28 cellular contexts compared by ENCODE assay signal in genomic region chr10:27390681-27391080, GRCh38.
DNase-seq lines count a peak whose midpoint lies in the region; ATAC-seq and TF ChIP-seq lines count a peak whose summit lies in the region.
"Had no signal": no experiment of that assay in that cellular context is flagged by ENCODE, and none has a peak within 500 bp of the region (broad histone marks: within the 10 kb centered on the region; RNA-seq: fewer than 3 reads in every experiment).

No MANE protein-coding gene starts in this region.

- peak; percentile 89 for DNase-seq in MCF 10A (ENCODE audit: unreplicated experiment)
- DNase-seq in breast epithelium (ENCODE audit: low spot score in 2 of 2), result no peak
- DNase-seq in RWPE1 (ENCODE audit: low spot score), result peak; percentile 79
- DNase-seq in fibroblast of mammary gland (ENCODE audit: low read depth), result peak; percentile 95
- DNase-seq in stromal cell of bone marrow (ENCODE audit: low read depth), result peak; percentile 62
- DNase-seq in GM10266 (ENCODE audit: extremely low spot score), result no peak
- DNase-seq: activated CD4-positive, alpha-beta T cell treated with anti-CD3 and anti-CD28 coated beads for 48 hours; activated CD8-positive, alpha-beta memory T cell treated with anti-CD3 and anti-CD28 coated beads, Interleukin-2, amount 10 ng/mL, durations not matched to agents 7 days and 5 days; activated naive CD4-positive, alpha-beta T cell treated with anti-CD3 and anti-CD28 coated beads, Interleukin-2, amount 10 ng/mL, durations not matched to agents 7 days and 5 days; anterior cingulate cortex; C1 segment of cervical spinal cord; erythroblast; glutamatergic neuron; H9; KG1; left colon; naive thymus-derived CD8-positive, alpha-beta T cell; NCI-H1092; NCI-H187 treated with DMSO at 0.1 percent for 48 hours; NCI-H2227 treated with DMSO at 0.1 percent for 48 hours; NCI-H774; stimulated activated CD4-positive, alpha-beta T cell treated with anti-CD3 and anti-CD28 coated beads, Interleukin-12 subunit alpha, Interleukin-12 subunit beta, amount 100 ng/mL, for 4 hours; trophoblast cell had no signal

- no peaks in the 10 kb centered on the region for H3K36me3 ChIP-seq in breast epithelium
- H3K36me3 ChIP-seq: SJSA1 had no signal

- no peaks in the 10 kb centered on the region for H3K27me3 Mint-ChIP-seq in MCF 10A (ENCODE audit: insufficient read depth, unreplicated experiment)

- POLR2A ChIA-PET in MCF 10A (lab: Yijun Ruan, JAX) (interaction anchor here (0.6 to 1.7 kb wide), 11 partner anchors 11 to 1001 kb away, joined by 3 to 9 read pairs (median 5); partner anchors contain the start of gene RAB18), RWPE1 (lab: Yijun Ruan, JAX; ENCODE audit: low non-redundant PET) (no interaction called here)

- CTCF ChIA-PET in MCF 10A (lab: Yijun Ruan, JAX) (interaction anchor here (0.6 to 1.2 kb wide), 3 partner anchors 11 to 652 kb away, joined by 3 read pairs; no protein-coding TSS in a partner anchor), RWPE1 (lab: Yijun Ruan, JAX) (no interaction called here)

- H3K27ac ChIP-seq in breast epithelium (no peak overlapping the region), RWPE1 (peak overlapping the region; percentile 68)
- H3K27ac ChIP-seq: SJSA1 had no signal

- H3K27me3 ChIP-seq in breast epithelium, result no peaks in the 10 kb centered on the region

- peaks cover 48% of the 10 kb centered on the region for H3K4me1 Mint-ChIP-seq in MCF 10A (ENCODE audit: insufficient read depth, unreplicated experiment)
- H3K4me1 Mint-ChIP-seq: activated CD8-positive, alpha-beta memory T cell treated with anti-CD3 and anti-CD28 coated beads, Interleukin-2, amount 10 ng/mL, durations not matched to agents 7 days and 5 days; activated naive CD4-positive, alpha-beta T cell treated with anti-CD3 and anti-CD28 coated beads, Interleukin-2, amount 10 ng/mL, durations not matched to agents 7 days and 5 days; central memory CD8-positive, alpha-beta T cell; naive thymus-derived CD8-positive, alpha-beta T cell had no signal

- ATAC-seq in GM21360 (IDR thresholded peaks at IDR 0.05; ENCODE audit: unreplicated experiment), result no peak
- no peak for ATAC-seq in GM18867 (IDR thresholded peaks at IDR 0.05; ENCODE audit: unreplicated experiment)
- ATAC-seq: activated CD8-positive, alpha-beta memory T cell treated with anti-CD3 and anti-CD28 coated beads, Interleukin-2, amount 10 ng/mL, durations not matched to agents 7 days and 5 days; left colon; naive thymus-derived CD8-positive, alpha-beta T cell had no signal

- H3K4me3 Mint-ChIP-seq in MCF 10A (ENCODE audit: unreplicated experiment), result peak overlapping the region; percentile 6
- H3K4me3 Mint-ChIP-seq: activated CD8-positive, alpha-beta memory T cell treated with anti-CD3 and anti-CD28 coated beads, Interleukin-2, amount 10 ng/mL, durations not matched to agents 7 days and 5 days; activated naive CD4-positive, alpha-beta T cell treated with anti-CD3 and anti-CD28 coated beads, Interleukin-2, amount 10 ng/mL, durations not matched to agents 7 days and 5 days; central memory CD8-positive, alpha-beta T cell; H9; naive thymus-derived CD8-positive, alpha-beta T cell; T-helper 1 cell treated with Interleukin-12 subunit alpha and Interleukin-12 subunit beta and Interleukin-4 antibody, amounts not matched to agents 30 μg/mL and 1 μg/mL, for 36 hours had no signal

- no TSS peak for BruUV-seq in MCF 10A (replicated peaks; lab: Mats Ljungman, UMichigan)

- H3K9me3 Mint-ChIP-seq in MCF 10A (ENCODE audit: unreplicated experiment), result no peaks in the 10 kb centered on the region
- H3K9me3 Mint-ChIP-seq: activated naive CD4-positive, alpha-beta T cell treated with anti-CD3 and anti-CD28 coated beads, Interleukin-2, amount 10 ng/mL, durations not matched to agents 7 days and 5 days; central memory CD8-positive, alpha-beta T cell; T-helper 1 cell treated with Interleukin-12 subunit alpha and Interleukin-12 subunit beta and Interleukin-4 antibody, amounts not matched to agents 30 μg/mL and 1 μg/mL, for 36 hours had no signal

- H3K9me3 ChIP-seq in breast epithelium, result no peaks in the 10 kb centered on the region

- no peak for TF ChIP-seq POLR2A in breast epithelium (IDR thresholded peaks at IDR 0.05)

- intact Hi-C loops in MCF 10A (cut with micrococcal nuclease) (no loop called here), breast epithelium (cut with DNase I; ENCODE audit: low total_unique reads) (no loop called here)

- no peaks in the 10 kb centered on the region for H3K4me1 ChIP-seq in breast epithelium
- H3K4me1 ChIP-seq: SJSA1 had no signal

- H3K36me3 Mint-ChIP-seq in MCF 10A (ENCODE audit: insufficient read depth, unreplicated experiment), result no peaks in the 10 kb centered on the region
- H3K36me3 Mint-ChIP-seq: activated CD8-positive, alpha-beta memory T cell treated with anti-CD3 and anti-CD28 coated beads, Interleukin-2, amount 10 ng/mL, durations not matched to agents 7 days and 5 days; activated naive CD4-positive, alpha-beta T cell treated with anti-CD3 and anti-CD28 coated beads, Interleukin-2, amount 10 ng/mL, durations not matched to agents 7 days and 5 days had no signal

- H3K4me3 ChIP-seq in breast epithelium (no peak overlapping the region), fibroblast of mammary gland (ENCODE audit: control insufficient read depth, low read depth, low read length) (no peak overlapping the region)
- H3K4me3 ChIP-seq: SJSA1 had no signal

- TF ChIP-seq CTCF in MCF 10A (IDR thresholded peaks at IDR 0.05; ENCODE audit: unreplicated experiment) (no peak), breast epithelium (IDR thresholded peaks at IDR 0.05) (no peak), RWPE1 (conservative IDR thresholded peaks at IDR 0.05; ENCODE audit: low read depth) (no peak), fibroblast of mammary gland (conservative IDR thresholded peaks at IDR 0.05; ENCODE audit: control insufficient read depth, insufficient read depth, low read depth, low read length) (no peak), GM10266 (IDR thresholded peaks at IDR 0.05; ENCODE audit: control insufficient read depth, insufficient read depth, low read depth, missing control alignments) (no peak)

- peak overlapping the region; percentile 78 for H3K27ac Mint-ChIP-seq in MCF 10A (ENCODE audit: low read depth, unreplicated experiment)
- H3K27ac Mint-ChIP-seq: activated CD8-positive, alpha-beta memory T cell treated with anti-CD3 and anti-CD28 coated beads, Interleukin-2, amount 10 ng/mL, durations not matched to agents 7 days and 5 days; activated naive CD4-positive, alpha-beta T cell treated with anti-CD3 and anti-CD28 coated beads, Interleukin-2, amount 10 ng/mL, durations not matched to agents 7 days and 5 days; H9; naive thymus-derived CD8-positive, alpha-beta T cell; T-helper 1 cell treated with Interleukin-12 subunit alpha and Interleukin-12 subunit beta and Interleukin-4 antibody, amounts not matched to agents 30 μg/mL and 1 μg/mL, for 36 hours had no signal

Comparison
In these comparisons a context has a peak if more than half of its experiments do, and no peak if none do; other contexts are left out.
1. DNase-seq: peak in MCF 10A (single experiment), RWPE1 (single experiment), fibroblast of mammary gland (single experiment) and stromal cell of bone marrow (single experiment); none in breast epithelium (0 of 2) and GM10266 (single experiment).